Comparison of ENCODE assay signal across 9 cellular contexts in the genomic region with DNA sequence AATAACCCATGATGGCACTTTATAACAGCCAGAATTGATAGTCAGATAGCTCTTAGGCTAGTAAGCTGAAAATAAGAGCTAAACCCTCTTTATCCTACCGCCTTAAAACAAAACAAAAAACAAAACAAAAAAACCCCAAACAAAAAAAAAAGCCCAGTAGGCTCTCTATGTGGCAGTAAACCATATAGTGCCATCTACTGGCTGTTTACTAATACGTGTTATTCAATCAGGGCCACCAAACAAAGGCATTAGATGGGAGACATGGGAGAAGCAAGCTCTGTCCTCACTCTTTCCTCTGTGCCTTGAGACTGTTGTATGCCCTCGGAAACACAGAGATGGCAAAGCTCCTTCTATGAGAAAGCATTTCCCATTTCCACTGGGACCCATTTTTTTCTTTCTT.
A peak's percentile ranks its signal among the peaks of the same experiment; 100 is the strongest.
DNase-seq lines count a peak whose midpoint lies in the region; ATAC-seq, FAIRE-seq and TF ChIP-seq lines count a peak whose summit lies in the region.
"Had no signal": no experiment of that assay in that cellular context is flagged by ENCODE, and none has a peak within 500 bp of the region (broad histone marks: within the 10 kb centered on the region; RNA-seq: fewer than 3 reads in every experiment).

No MANE protein-coding gene starts in this region.

- no peaks in the 10 kb centered on the region for H3K36me3 Mint-ChIP-seq in activated CD4-positive, alpha-beta memory T cell treated with anti-CD3 and anti-CD28 coated beads, Interleukin-2, amount 10 ng/mL, durations not matched to agents 7 days and 5 days (ENCODE audit: low read depth)

- H3K4me3 ChIP-seq in A549 (no peak overlapping the region), H1 (ENCODE audit: extremely low read depth in 1 of 4, insufficient read depth in 2 of 4, low read depth in 3 of 4, low read length in 4 of 4) (peak overlapping the region in 1 of 4 experiments; percentile 30; a peak in 1 of 8 replicates), neuronal stem cell (ENCODE audit: low read length in 2 of 2) (peak overlapping the region in 1 of 2 donors; percentile 35), gastroesophageal sphincter (no peak overlapping the region)

- H3K4ac ChIP-seq in H1 (replicated peaks; ENCODE audit: insufficient read length, low read depth, low read length) (no peak overlapping the region), neuronal stem cell (ENCODE audit: low read length) (no peak overlapping the region)

- no peaks in the 10 kb centered on the region for H3K9me3 ChIP-seq in A549
- no peaks in the 10 kb centered on the region for H3K9me3 ChIP-seq in H1 (ENCODE audit: insufficient read depth in 2 of 2, low read depth in 1 of 2, low read length in 1 of 2)
- H3K9me3 ChIP-seq in neuronal stem cell (replicated peaks in 1 of 2; ENCODE audit: control insufficient read depth in 2 of 2, insufficient read depth in 1 of 2, low read depth in 1 of 2, low read length in 2 of 2), result no peaks in the 10 kb centered on the region
- no peaks in the 10 kb centered on the region for H3K9me3 ChIP-seq in gastroesophageal sphincter

- no peaks in the 10 kb centered on the region for H4K20me1 ChIP-seq in H1 (replicated peaks in 1 of 2; ENCODE audit: control insufficient read depth in 1 of 2, insufficient read depth in 2 of 2, low read length in 2 of 2)

- DNase-seq in A549 (ENCODE audit: low read depth in 1 of 2, low spot score in 1 of 2), result peak; percentile 32 to 46
- DNase-seq in GM13977 (ENCODE audit: low spot score), result peak; percentile 49
- DNase-seq in HPDE6-E6E7 (ENCODE audit: extremely low spot score), result peak; percentile 15
- DNase-seq in NCI-H69 (lab: John Stamatoyannopoulos, UW), result peak; percentile 77
- DNase-seq in H1 (ENCODE audit: low read depth in 1 of 2, low spot score in 2 of 2), result no peak
- DNase-seq in neuronal stem cell (ENCODE audit: low spot score), result peak; percentile 24
- DNase-seq in activated CD4-positive, alpha-beta memory T cell treated with anti-CD3 and anti-CD28 coated beads, Interleukin-2, amount 10 ng/mL, durations not matched to agents 7 days and 5 days, result no peak

- H4K91ac ChIP-seq in H1 (replicated peaks; ENCODE audit: insufficient read length, low read length) (no peak overlapping the region), neuronal stem cell (ENCODE audit: low read depth, low read length, poor library complexity) (no peak overlapping the region)

- H3K14ac ChIP-seq in H1 (ENCODE audit: insufficient read length), result no peak overlapping the region
- H3K14ac ChIP-seq in neuronal stem cell (ENCODE audit: low read length), result no peak overlapping the region

- H2BK5ac ChIP-seq in H1 (ENCODE audit: low read depth, low read length) (no peak overlapping the region), neuronal stem cell (ENCODE audit: low read length) (no peak overlapping the region)

- no peak overlapping the region; the same call in 1 of the 2 replicates for H3K18ac ChIP-seq in H1 (ENCODE audit: extremely low read depth, low read length)
- no peak overlapping the region for H3K18ac ChIP-seq in neuronal stem cell (ENCODE audit: low read length)

- no peaks in the 10 kb centered on the region for H3K27me3 Mint-ChIP-seq in activated CD4-positive, alpha-beta memory T cell treated with anti-CD3 and anti-CD28 coated beads, Interleukin-2, amount 10 ng/mL, durations not matched to agents 7 days and 5 days

- no peak overlapping the region for H4K5ac ChIP-seq in H1 (ENCODE audit: insufficient read length, low read depth, low read length)

- TF ChIP-seq CTCF in A549 (IDR thresholded peaks at IDR 0.05), result peak; percentile 61
- TF ChIP-seq CTCF in GM13977 (IDR thresholded peaks at IDR 0.05; ENCODE audit: extremely low read depth, insufficient read depth, missing control alignments), result peak; percentile 52
- TF ChIP-seq CTCF in H1 (IDR thresholded peaks at IDR 0.05; ENCODE audit: control extremely low read depth in 1 of 3, insufficient read depth in 1 of 3, low read depth in 1 of 3, low read length in 3 of 3), result peak in 2 of 3 experiments; percentile 26 to 45; a peak in 2 of 4 replicates
- TF ChIP-seq CTCF in gastroesophageal sphincter (IDR thresholded peaks at IDR 0.05), result peak in 1 of 4 experiments; percentile 40

- no peak overlapping the region for H3K56ac ChIP-seq in H1 (replicated peaks; ENCODE audit: insufficient read length, low read depth, low read length)

- peak overlapping the region; percentile 90 for H2AFZ ChIP-seq in H1 (ENCODE audit: low read length)
- H2AFZ ChIP-seq in neuronal stem cell (ENCODE audit: low read length), result peak overlapping the region; percentile 54

- in situ Hi-C loops in GM13977 (cut with MboI; ENCODE audit: low pct_unique_long_range_greater_than_20kb, low sequenced_read_pairs, unreplicated experiment), result no loop called here

- POLR2A ChIA-PET in A549 (lab: Yijun Ruan, JAX) (no interaction called here), H1 (lab: Charles Lee; ENCODE audit: partially characterized antibody) (interaction anchor here (0.6 kb wide), 3 partner anchors 8 to 93 kb away, joined by 3 read pairs; no protein-coding TSS in a partner anchor)
- POLR2A ChIA-PET in activated CD4-positive, alpha-beta memory T cell treated with anti-CD3 and anti-CD28 coated beads, Interleukin-2, amount 10 ng/mL, durations not matched to agents 7 days and 5 days (lab: Charles Lee), result no interaction called here

- H2BK120ac ChIP-seq in H1 (replicated peaks; ENCODE audit: low read depth, low read length) (no peak overlapping the region), neuronal stem cell (ENCODE audit: low read depth, low read length) (no peak overlapping the region)

- TF ChIP-seq RAD21 in A549 (conservative IDR thresholded peaks at IDR 0.05 in 1 of 2, IDR thresholded peaks at IDR 0.05 in 1 of 2) (peak; percentile 46 to 60; a peak in 4 of 5 replicates), H1 (IDR thresholded peaks at IDR 0.05 in 1 of 2, conservative IDR thresholded peaks at IDR 0.05 in 1 of 2; ENCODE audit: low read depth in 2 of 2, low read length in 2 of 2) (peak; percentile 51 to 60)

- CTCF ChIA-PET in A549 (lab: Yijun Ruan, JAX) (interaction anchor here (0.6 to 4.0 kb wide), 14 partner anchors 8 to 811 kb away, joined by 3 to 20 read pairs (median 4); no protein-coding TSS in a partner anchor), H1 (lab: Charles Lee; ENCODE audit: partially characterized antibody) (interaction anchor here (0.6 to 3.5 kb wide), 15 partner anchors 9 to 579 kb away, joined by 3 to 30 read pairs (median 3); no protein-coding TSS in a partner anchor)
- CTCF ChIA-PET in activated CD4-positive, alpha-beta memory T cell treated with anti-CD3 and anti-CD28 coated beads, Interleukin-2, amount 10 ng/mL, durations not matched to agents 7 days and 5 days (lab: Charles Lee), result interaction anchor here (1.4 kb wide), 1 partner anchor 579 kb away, joined by 4 read pairs; no protein-coding TSS in a partner anchor

- TF ChIP-seq EP300 in A549 (IDR thresholded peaks at IDR 0.05) (no peak), H1 (IDR thresholded peaks at IDR 0.05; ENCODE audit: borderline replicate concordance in 1 of 2, low read depth in 2 of 2, low read length in 2 of 2) (no peak), gastroesophageal sphincter (IDR thresholded peaks at IDR 0.05) (no peak)

- no peaks in the 10 kb centered on the region for H3K23me2 ChIP-seq in H1 (ENCODE audit: low read depth, low read length)

- no peak overlapping the region for H2BK20ac ChIP-seq in H1 (ENCODE audit: low read length)

- no peaks in the 10 kb centered on the region for H3K9me3 Mint-ChIP-seq in activated CD4-positive, alpha-beta memory T cell treated with anti-CD3 and anti-CD28 coated beads, Interleukin-2, amount 10 ng/mL, durations not matched to agents 7 days and 5 days

- no peak overlapping the region; a peak in 1 of 6 replicates for H3K27ac ChIP-seq in A549
- no peak overlapping the region for H3K27ac ChIP-seq in H1 (ENCODE audit: low read depth, low read length)
- peak overlapping the region; percentile 94 for H3K27ac ChIP-seq in neuronal stem cell (replicated peaks; ENCODE audit: low read length)
- H3K27ac ChIP-seq in gastroesophageal sphincter, result peak overlapping the region in 1 of 4 donors; percentile 0

- H3K36me3 ChIP-seq in H1 (ENCODE audit: control insufficient read depth in 2 of 4, insufficient read depth in 4 of 4, low read length in 3 of 4) (no peaks in the 10 kb centered on the region), neuronal stem cell (replicated peaks in 1 of 2; ENCODE audit: control insufficient read depth in 2 of 2, insufficient read depth in 2 of 2, low read length in 2 of 2) (no peaks in the 10 kb centered on the region), gastroesophageal sphincter (no peaks in the 10 kb centered on the region)

- no peak overlapping the region for H3K9ac ChIP-seq in H1 (replicated peaks in 1 of 4; ENCODE audit: extremely low read depth in 1 of 4, low read depth in 3 of 4, low read length in 3 of 4)
- H3K9ac ChIP-seq in neuronal stem cell (ENCODE audit: low read depth, low read length, poor library complexity), result no peak overlapping the region

- H3K79me2 ChIP-seq in H1 (ENCODE audit: control insufficient read depth in 1 of 2, insufficient read depth in 2 of 2, low read length in 2 of 2), result no peaks in the 10 kb centered on the region

- no peaks in the 10 kb centered on the region for H3K4me1 Mint-ChIP-seq in activated CD4-positive, alpha-beta memory T cell treated with anti-CD3 and anti-CD28 coated beads, Interleukin-2, amount 10 ng/mL, durations not matched to agents 7 days and 5 days

- H2BK15ac ChIP-seq in H1 (ENCODE audit: low read length), result no peak overlapping the region
- no peak overlapping the region for H2BK15ac ChIP-seq in neuronal stem cell (ENCODE audit: low read length)

- H3K23ac ChIP-seq in H1 (ENCODE audit: insufficient read length), result no peak overlapping the region
- no peak overlapping the region for H3K23ac ChIP-seq in neuronal stem cell (ENCODE audit: low read depth, low read length, poor library complexity)

- H2AK5ac ChIP-seq in H1 (ENCODE audit: low read depth, low read length) (no peak overlapping the region), neuronal stem cell (ENCODE audit: low read depth, low read length) (no peak overlapping the region)

- TF ChIP-seq POLR2A in A549 (IDR thresholded peaks at IDR 0.05; ENCODE audit: low read length) (no peak), H1 (IDR thresholded peaks at IDR 0.05; ENCODE audit: control extremely low read depth in 1 of 2, low read depth in 2 of 2, low read length in 2 of 2) (no peak), gastroesophageal sphincter (IDR thresholded peaks at IDR 0.05) (no peak)

- no peak overlapping the region for H4K8ac ChIP-seq in H1 (ENCODE audit: extremely low read depth, insufficient read depth, low read length)
- no peak overlapping the region for H4K8ac ChIP-seq in neuronal stem cell (ENCODE audit: low read depth, low read length)

- H3K4me2 ChIP-seq in A549 (peak overlapping the region; percentile 56), H1 (ENCODE audit: insufficient read depth in 1 of 2, low read depth in 2 of 2, low read length in 2 of 2) (peak overlapping the region; percentile 11 to 13; a peak in 1 of 4 replicates), neuronal stem cell (ENCODE audit: insufficient read depth, low read length, poor library complexity, severe bottlenecking) (no peak overlapping the region)

- 3% methylated on average over 3 of the region's 3 CpGs for WGBS in A549 (ENCODE audit: missing lambda C conversion rate)
- WGBS in H1 (ENCODE audit: extremely low coverage in 1 of 2, insufficient coverage in 1 of 2, insufficient read length in 1 of 2, insufficient replicate concordance in 2 of 2, low coverage in 1 of 2, low lambda C conversion rate in 2 of 2, missing lambda C conversion rate in 1 of 2), 2 experiments, result 24% methylated on average over 3 of the region's 3 CpGs; no CpG with 5 or more reads in 1 of the 2 experiments
- no CpG with 5 or more reads among the region's 3 CpGs for whole genome bisulfite sequencing in neuronal stem cell (ENCODE audit: extremely low coverage in 2 of 2, insufficient read length in 2 of 2, insufficient replicate concordance in 1 of 2), 2 donors
- 18 to 80% methylated on average over 1 to 3 of the region's 3 CpGs for WGBS in gastroesophageal sphincter (ENCODE audit: low coverage in 1 of 2), 2 donors

- H3K27ac Mint-ChIP-seq in activated CD4-positive, alpha-beta memory T cell treated with anti-CD3 and anti-CD28 coated beads, Interleukin-2, amount 10 ng/mL, durations not matched to agents 7 days and 5 days, result no peak overlapping the region

- H3K27me3 ChIP-seq in H1 (replicated peaks in 1 of 4; ENCODE audit: control insufficient read depth in 3 of 4, extremely low read depth in 1 of 4, insufficient read depth in 3 of 4, low read length in 3 of 4), result no peaks in the 10 kb centered on the region
- no peaks in the 10 kb centered on the region for H3K27me3 ChIP-seq in neuronal stem cell (ENCODE audit: control insufficient read depth in 3 of 3, insufficient read depth in 3 of 3, low read depth in 1 of 3, low read length in 3 of 3)
- H3K27me3 ChIP-seq in gastroesophageal sphincter, result no peaks in the 10 kb centered on the region

- H3K79me1 ChIP-seq in H1 (ENCODE audit: low read depth, low read length) (no peaks in the 10 kb centered on the region), neuronal stem cell (ENCODE audit: low read depth, low read length) (no peaks in the 10 kb centered on the region)

- FAIRE-seq in A549 (lab: Jason Lieb, UNC) (peak; percentile 84), H1 (lab: Jason Lieb, UNC) (peak; percentile 97)
- FAIRE-seq: endometrium had no signal

- no peak overlapping the region for H3K4me3 Mint-ChIP-seq in activated CD4-positive, alpha-beta memory T cell treated with anti-CD3 and anti-CD28 coated beads, Interleukin-2, amount 10 ng/mL, durations not matched to agents 7 days and 5 days

- H3K4me1 ChIP-seq in A549, result peaks cover 18% of the 10 kb centered on the region
- H3K4me1 ChIP-seq in H1 (replicated peaks in 1 of 4; ENCODE audit: control insufficient read depth in 3 of 4, insufficient read depth in 4 of 4, low read length in 3 of 4), result peaks cover 0 to 3% (median 0%) of the 10 kb centered on the region in 4 experiments; a peak in 2 of 7 replicates
- peaks cover 3 to 8% of the 10 kb centered on the region in 2 donors for H3K4me1 ChIP-seq in neuronal stem cell (ENCODE audit: control insufficient read depth in 2 of 2, insufficient read depth in 1 of 2, low read depth in 1 of 2, low read length in 2 of 2)
- no peaks in the 10 kb centered on the region for H3K4me1 ChIP-seq in gastroesophageal sphincter

- peak; percentile 82 to 94 for ATAC-seq in A549
- ATAC-seq in gastroesophageal sphincter, result no peak

- H2BK12ac ChIP-seq in H1 (ENCODE audit: low read depth, low read length), result no peak overlapping the region
- H2BK12ac ChIP-seq in neuronal stem cell (ENCODE audit: low read length), result no peak overlapping the region

Comparison
In these comparisons a context has a peak if more than half of its experiments do, and no peak if none do; other contexts are left out.
1. DNase-seq: peak in A549 (2 of 2), GM13977 (single experiment), HPDE6-E6E7 (single experiment), NCI-H69 (single experiment) and neuronal stem cell (single experiment); none in H1 (0 of 2) and activated CD4-positive, alpha-beta memory T cell treated with anti-CD3 and anti-CD28 coated beads, Interleukin-2, amount 10 ng/mL, durations not matched to agents 7 days and 5 days (single experiment).
2. Of the 18 proteins assayed by ChIP-seq in both H1 and A549: peak only in H1: none; only in A549: none; in both: CTCF and RAD21; in neither: 16.